22 cellular contexts compared by ENCODE assay signal in the genomic region with DNA sequence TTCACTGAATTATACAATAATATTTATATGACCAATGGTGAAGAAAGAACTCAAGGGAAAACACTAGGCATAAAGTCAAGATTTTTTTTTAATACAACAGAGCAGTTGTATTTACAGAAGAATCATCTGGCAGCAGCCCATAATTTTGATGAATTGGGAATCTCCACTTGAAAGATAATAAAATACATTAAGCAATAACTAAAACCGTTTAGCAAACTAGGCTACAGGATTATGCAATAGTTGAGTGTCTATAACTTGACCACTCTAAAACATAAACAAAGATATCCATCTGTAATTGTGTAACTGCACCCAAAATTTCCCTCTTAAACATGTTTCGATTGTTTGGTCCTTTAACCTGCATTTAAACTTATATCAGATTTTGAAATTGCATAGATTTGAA.
DNase-seq lines count a peak whose midpoint lies in the region; ATAC-seq and TF ChIP-seq lines count a peak whose summit lies in the region.
"Had no signal": no experiment of that assay in that cellular context is flagged by ENCODE, and none has a peak within 500 bp of the region (broad histone marks: within the 10 kb centered on the region; RNA-seq: fewer than 3 reads in every experiment).

No MANE protein-coding gene starts in this region.

- H3K4me1 ChIP-seq in GM23248 (ENCODE audit: insufficient read depth) = no peaks in the 10 kb centered on the region
- H3K4me1 ChIP-seq: BE2C, breast epithelium, tibial nerve had no signal

- no peaks in the 10 kb centered on the region for H3K9me2 ChIP-seq in GM23248 (ENCODE audit: insufficient read depth)

- no peaks in the 10 kb centered on the region for H3K79me2 ChIP-seq in GM23248 (ENCODE audit: insufficient read depth)

- ATAC-seq in HG02885 (IDR thresholded peaks at IDR 0.05; ENCODE audit: poor library complexity, unreplicated experiment) = no peak
- ATAC-seq: activated CD8-positive, alpha-beta T cell treated with anti-CD3 and anti-CD28 coated beads for 36 hours; activated T-cell treated with anti-CD3 and anti-CD28 coated beads, Interleukin-2, amount 50 U/mL, for 72 hours; esophagus mucosa; left cardiac atrium; stimulated activated naive B cell treated with anti-CD40 and anti-IgM and Interleukin-4, amounts not matched to agents 10 μg/mL and 1 μg/mL and 100 μg/mL, for 72 hours had no signal

- H3K4me2 ChIP-seq in GM23248 (ENCODE audit: unreplicated experiment) = no peak overlapping the region
- H3K4me2 ChIP-seq: KMS-11 had no signal

- H3K9ac ChIP-seq in GM23248 = no peak overlapping the region
- H3K9ac ChIP-seq: KMS-11 had no signal

- POLR2A ChIA-PET in BJ (lab: Charles Lee) = no interaction called here

- CTCF ChIA-PET in BJ (lab: Yijun Ruan, JAX) = no interaction called here

- TF ChIP-seq CTCF in BJ (IDR thresholded peaks at IDR 0.05; ENCODE audit: insufficient read depth, low read depth, low read length) (no peak), fibroblast of mammary gland (conservative IDR thresholded peaks at IDR 0.05; ENCODE audit: control insufficient read depth, insufficient read depth, low read depth, low read length) (no peak)

- no peak overlapping the region for H2AFZ ChIP-seq in GM23248

- H3K36me3 ChIP-seq in BJ (ENCODE audit: control insufficient read depth, insufficient read depth, low read length) (no peaks in the 10 kb centered on the region), GM23248 (ENCODE audit: low read depth) (no peaks in the 10 kb centered on the region)
- H3K36me3 ChIP-seq: BE2C, breast epithelium, tibial nerve had no signal

- H3K9me3 ChIP-seq in GM23248 (ENCODE audit: low read depth) = no peaks in the 10 kb centered on the region
- H3K9me3 ChIP-seq: BE2C, breast epithelium, tibial nerve had no signal

- H3F3A ChIP-seq in GM23248 (ENCODE audit: insufficient read depth) = no peaks in the 10 kb centered on the region

- H3K27me3 ChIP-seq in BJ (ENCODE audit: control insufficient read depth, insufficient read depth, low read length) (no peaks in the 10 kb centered on the region), GM23248 (replicated peaks; ENCODE audit: insufficient read depth) (no peaks in the 10 kb centered on the region)
- H3K27me3 ChIP-seq: breast epithelium, dorsolateral prefrontal cortex, tibial nerve had no signal

- no peak overlapping the region for H3K27ac ChIP-seq in GM23248
- H3K27ac ChIP-seq: breast epithelium, dorsolateral prefrontal cortex, KMS-11, tibial nerve had no signal

- H3K4me3 ChIP-seq in BJ (ENCODE audit: low read depth, low read length) (no peak overlapping the region), GM23248 (no peak overlapping the region), fibroblast of mammary gland (ENCODE audit: control insufficient read depth, low read depth, low read length) (no peak overlapping the region)
- H3K4me3 ChIP-seq: breast epithelium, dorsolateral prefrontal cortex, tibial nerve had no signal

- in situ Hi-C loops in GM23248 (cut with MboI) = no loop called here

- DNase-seq in BJ (ENCODE audit: low read depth) (peak; percentile 23), GM23248 (peak; percentile 17), NCI-H748 (lab: John Stamatoyannopoulos, UW; ENCODE audit: unreplicated experiment) (peak; percentile 54), fibroblast of mammary gland (ENCODE audit: low read depth) (peak; percentile 49), DMS 273 treated with DMSO at 0.1 percent for 48 hours (lab: John Stamatoyannopoulos, UW) (no peak), foreskin melanocyte (no peak)
- DNase-seq in stimulated activated CD4-positive, alpha-beta T cell treated with anti-CD3 and anti-CD28 coated beads, Interleukin-2, amount 100 ng/mL, for 48 hours = no peak
- DNase-seq: activated CD8-positive, alpha-beta T cell treated with anti-CD3 and anti-CD28 coated beads for 36 hours; activated naive CD8-positive, alpha-beta T cell treated with anti-CD3 and anti-CD28 coated beads for 36 hours; activated T-cell treated with anti-CD3 and anti-CD28 coated beads, Interleukin-2, amount 50 U/mL, for 72 hours; BE2C; dorsolateral prefrontal cortex; left cardiac atrium; NCI-H1694; NCI-H774; stimulated activated naive B cell treated with anti-CD40 and anti-IgM and Interleukin-4, amounts not matched to agents 10 μg/mL and 1 μg/mL and 100 μg/mL, for 72 hours; SW 1271 had no signal

- no peaks in the 10 kb centered on the region for H4K20me1 ChIP-seq in GM23248 (ENCODE audit: insufficient read depth)

- 45 to 46% methylated on average over 2 of the region's 2 CpGs for WGBS in GM23248 (ENCODE audit: low coverage in 1 of 2, low lambda C conversion rate in 2 of 2, missing lambda C conversion rate in 2 of 2), 2 experiments

Comparison
In these comparisons a context has a peak if more than half of its experiments do, and no peak if none do; other contexts are left out.
1. DNase-seq: peak in BJ (single experiment), GM23248 (single experiment), NCI-H748 (single experiment) and fibroblast of mammary gland (single experiment); none in DMS 273 treated with DMSO at 0.1 percent for 48 hours (single experiment), stimulated activated CD4-positive, alpha-beta T cell treated with anti-CD3 and anti-CD28 coated beads, Interleukin-2, amount 100 ng/mL, for 48 hours (0 of 2) and foreskin melanocyte (single experiment).